19 cellular contexts compared by ENCODE assay signal in the genomic region with DNA sequence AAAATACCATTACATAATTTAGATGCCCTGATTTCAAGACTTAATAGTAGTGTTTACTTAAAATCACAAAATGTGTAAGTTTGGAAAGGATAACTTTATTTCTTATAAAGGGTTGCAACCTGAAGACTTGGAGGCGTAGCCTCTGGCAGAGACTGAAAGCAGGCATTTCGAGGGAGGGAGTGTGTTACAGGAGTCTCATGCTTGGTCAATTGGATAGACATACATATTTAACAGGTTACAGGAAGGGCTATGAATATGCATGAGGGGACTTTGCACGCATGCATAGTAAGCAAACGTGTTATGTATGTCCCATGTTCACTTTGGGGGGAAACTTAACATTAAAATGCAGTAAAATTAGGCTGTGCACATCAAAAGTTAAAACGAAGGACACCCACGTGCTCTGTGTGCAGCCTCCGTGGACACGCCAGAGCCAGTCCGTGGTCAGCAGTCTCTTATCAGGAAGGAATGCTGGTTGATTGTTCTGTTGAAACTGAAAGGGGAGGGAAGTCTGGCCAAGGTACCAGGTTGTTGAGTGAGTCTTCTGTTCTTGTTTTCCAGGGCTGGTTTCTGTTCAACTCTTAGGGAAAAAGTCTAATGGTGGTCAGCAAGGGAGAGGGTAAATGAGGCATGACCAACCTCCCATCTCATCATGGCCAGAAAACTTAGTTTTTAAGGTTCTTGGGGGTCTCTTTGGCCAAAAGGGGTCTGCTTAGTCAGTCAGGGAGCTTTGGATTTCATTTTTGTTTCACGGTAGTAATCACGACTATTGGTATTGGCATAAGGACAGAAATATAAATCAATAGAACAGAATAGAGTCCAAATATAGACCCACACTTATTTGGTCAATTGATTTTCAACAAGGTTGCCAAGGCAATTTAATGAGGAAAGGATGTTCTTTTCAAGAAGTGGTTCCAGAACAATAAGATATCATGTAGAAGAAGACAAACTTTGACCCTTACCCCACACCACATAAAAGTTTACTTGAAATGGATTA.
A peak's percentile ranks its signal among the peaks of the same experiment; 100 is the strongest.
DNase-seq lines count a peak whose midpoint lies in the region; ATAC-seq and TF ChIP-seq lines count a peak whose summit lies in the region.
"Had no signal": no experiment of that assay in that cellular context is flagged by ENCODE, and none has a peak within 500 bp of the region (broad histone marks: within the 10 kb centered on the region; RNA-seq: fewer than 3 reads in every experiment).

No MANE protein-coding gene starts in this region.

- H3K9me3 ChIP-seq in hepatocyte (ENCODE audit: low read depth) (no peaks in the 10 kb centered on the region), stomach (no peaks in the 10 kb centered on the region)
- H3K9me3 ChIP-seq: thyroid gland had no signal

- no peaks in the 10 kb centered on the region for H3K9me2 ChIP-seq in hepatocyte (replicated peaks; ENCODE audit: insufficient read depth)

- ATAC-seq in HG03565 (IDR thresholded peaks at IDR 0.05; ENCODE audit: unreplicated experiment) = no peak
- ATAC-seq: activated CD8-positive, alpha-beta T cell treated with anti-CD3 and anti-CD28 coated beads for 36 hours; sciatic nerve; stimulated activated naive CD8-positive, alpha-beta T cell treated with anti-CD3 and anti-CD28 coated beads, Interleukin-15, Interleukin-2, amounts not matched to agents 100 U/mL and 50 U/mL, for 24 hours had no signal

- TF ChIP-seq POLR2A in stomach (IDR thresholded peaks at IDR 0.05) = no peak

- intact Hi-C loops in stomach (cut with DNase I; ENCODE audit: low total_unique reads) = no loop called here

- H3K27ac ChIP-seq in hepatocyte (peak overlapping the region; percentile 46), mesendoderm (ENCODE audit: low read depth, low read length) (no peak overlapping the region), stomach (peak overlapping the region; percentile 50 to 85 (median 64))

- DNase-seq in NCI-H226 = peak; percentile 71
- peak; percentile 48 for DNase-seq in hepatocyte (ENCODE audit: low spot score)
- DNase-seq in mesendoderm = peak; percentile 15
- peak; percentile 65 for DNase-seq in stomach
- DNase-seq in effector CD8-positive, alpha-beta T cell (lab: John Stamatoyannopoulos, UW) = no peak
- no peak for DNase-seq in NCI-H1930 (lab: John Stamatoyannopoulos, UW)
- no peak for DNase-seq in NCI-H510A (lab: John Stamatoyannopoulos, UW)
- DNase-seq: activated CD4-positive, CD25-positive, alpha-beta regulatory T cell treated with anti-CD3 and anti-CD28 coated beads, Interleukin-2, amount 50 U/mL, for 72 hours; activated CD8-positive, alpha-beta T cell treated with anti-CD3 and anti-CD28 coated beads for 36 hours; activated naive CD8-positive, alpha-beta T cell treated with anti-CD3 and anti-CD28 coated beads for 36 hours; DMS 273 treated with DMSO at 0.1 percent for 48 hours; immature natural killer cell; KBM-7; MM.1S; naive B cell; stimulated activated naive CD8-positive, alpha-beta T cell treated with anti-CD3 and anti-CD28 coated beads, Interleukin-15, Interleukin-2, amounts not matched to agents 100 U/mL and 50 U/mL, for 24 hours had no signal

- no peak for TF ChIP-seq EP300 in stomach (IDR thresholded peaks at IDR 0.05)

- H2BK15ac ChIP-seq in mesendoderm (replicated peaks; ENCODE audit: low read depth) = no peak overlapping the region

- H3K36me3 ChIP-seq in hepatocyte (replicated peaks; ENCODE audit: insufficient read depth, low read depth) = no peaks in the 10 kb centered on the region
- H3K36me3 ChIP-seq in mesendoderm (ENCODE audit: control insufficient read depth, insufficient read depth, low read length) = no peaks in the 10 kb centered on the region
- no peaks in the 10 kb centered on the region for H3K36me3 ChIP-seq in stomach
- H3K36me3 ChIP-seq: thyroid gland had no signal

- H3K79me2 ChIP-seq in hepatocyte = no peaks in the 10 kb centered on the region
- H3K79me2 ChIP-seq in mesendoderm (ENCODE audit: control insufficient read depth, insufficient read depth, low read length) = no peaks in the 10 kb centered on the region

- no peak overlapping the region for H2BK5ac ChIP-seq in mesendoderm (ENCODE audit: low read length)

- peaks cover 5% of the 10 kb centered on the region for H3K4me1 ChIP-seq in hepatocyte (ENCODE audit: insufficient read depth)
- no peaks in the 10 kb centered on the region for H3K4me1 ChIP-seq in mesendoderm (ENCODE audit: control insufficient read depth, low read depth, low read length)
- no peaks in the 10 kb centered on the region for H3K4me1 ChIP-seq in stomach

- WGBS in hepatocyte (ENCODE audit: low lambda C conversion rate, missing lambda C conversion rate) = 69% methylated on average over 11 of the region's 11 CpGs
- no CpG with 5 or more reads among the region's 11 CpGs for WGBS in mesendoderm (ENCODE audit: extremely low coverage, insufficient coverage, low lambda C conversion rate)
- 28 to 54% (median 52%) methylated on average over 10 to 11 of the region's 11 CpGs for WGBS in stomach, 5 donors

- H3K27me3 ChIP-seq in hepatocyte = no peaks in the 10 kb centered on the region
- no peaks in the 10 kb centered on the region for H3K27me3 ChIP-seq in mesendoderm (ENCODE audit: insufficient read depth, low read length, poor library complexity)
- H3K27me3 ChIP-seq in stomach = no peaks in the 10 kb centered on the region
- H3K27me3 ChIP-seq: thyroid gland had no signal

- H3K4ac ChIP-seq in mesendoderm (ENCODE audit: low read depth, low read length) = no peak overlapping the region

- no peaks in the 10 kb centered on the region for H3K79me1 ChIP-seq in mesendoderm (ENCODE audit: low read length)

- no peak overlapping the region for H3K18ac ChIP-seq in mesendoderm (ENCODE audit: low read length)

- no peak overlapping the region for H2BK120ac ChIP-seq in mesendoderm (ENCODE audit: low read depth, low read length)

- H4K8ac ChIP-seq in mesendoderm (ENCODE audit: low read depth, low read length) = no peak overlapping the region

- no peak overlapping the region for H3K9ac ChIP-seq in mesendoderm (ENCODE audit: low read length)

- H4K20me1 ChIP-seq in hepatocyte (ENCODE audit: insufficient read depth, poor library complexity, severe bottlenecking) = no peaks in the 10 kb centered on the region

- no peak overlapping the region for H3K4me3 ChIP-seq in hepatocyte
- H3K4me3 ChIP-seq in mesendoderm (ENCODE audit: low read length) = no peak overlapping the region
- peak overlapping the region in 1 of 4 donors; percentile 2 for H3K4me3 ChIP-seq in stomach
- H3K4me3 ChIP-seq: thyroid gland had no signal

- no peak overlapping the region for H3K23ac ChIP-seq in mesendoderm (ENCODE audit: low read length)

- H2AFZ ChIP-seq in hepatocyte = no peak overlapping the region

- H3K4me2 ChIP-seq in hepatocyte (peak overlapping the region; percentile 49), mesendoderm (ENCODE audit: low read length) (no peak overlapping the region)

- no peak for TF ChIP-seq CTCF in hepatocyte (IDR thresholded peaks at IDR 0.05; ENCODE audit: poor library complexity)
- TF ChIP-seq CTCF in stomach (IDR thresholded peaks at IDR 0.05) = no peak

- no peak overlapping the region for H2AK5ac ChIP-seq in mesendoderm (ENCODE audit: low read length)

- H4K5ac ChIP-seq in mesendoderm (ENCODE audit: low read length) = no peak overlapping the region

- H3K56ac ChIP-seq in mesendoderm (ENCODE audit: low read length) = no peak overlapping the region

Comparison
In these comparisons a context has a peak if more than half of its experiments do, and no peak if none do; other contexts are left out.
1. DNase-seq: peak in NCI-H226 (single experiment), hepatocyte (single experiment), mesendoderm (single experiment) and stomach (single experiment); none in effector CD8-positive, alpha-beta T cell (single experiment), NCI-H1930 (0 of 2) and NCI-H510A (single experiment).